Comparison of ENCODE assay signal across 9 cellular contexts in genomic region chrX:87664381-87664780, GRCh38.
DNase-seq lines count a peak whose midpoint lies in the region; ATAC-seq and TF ChIP-seq lines count a peak whose summit lies in the region.
"Had no signal": no experiment of that assay in that cellular context is flagged by ENCODE, and none has a peak within 500 bp of the region (broad histone marks: within the 10 kb centered on the region; RNA-seq: fewer than 3 reads in every experiment).

No MANE protein-coding gene starts in this region.

- peak; percentile 46 for TF ChIP-seq CTCF in epithelial cell of proximal tubule (conservative IDR thresholded peaks at IDR 0.05; ENCODE audit: low read depth, low read length)

- H3K4me3 ChIP-seq in epithelial cell of proximal tubule (ENCODE audit: low read depth, low read length), result no peak overlapping the region

- DNase-seq in NCI-H2171 treated with DMSO at 0.1 percent for 48 hours (lab: John Stamatoyannopoulos, UW) (peak; percentile 0), NCI-H2171 (lab: John Stamatoyannopoulos, UW) (no peak), NCI-H774 (lab: John Stamatoyannopoulos, UW) (peak; percentile 0), epithelial cell of proximal tubule (ENCODE audit: low read depth) (no peak), retina (peak; percentile 1)
- DNase-seq in stimulated activated CD4-positive, alpha-beta T cell treated with anti-CD3 and anti-CD28 coated beads, Interleukin-2, amount 100 ng/mL, for 48 hours, result no peak
- DNase-seq in stimulated activated CD8-positive, alpha-beta memory T cell treated with anti-CD3 and anti-CD28 coated beads, Interleukin-4, amount 100 ng/mL, for 48 hours, result no peak
- DNase-seq: activated T-cell treated with anti-CD3 and anti-CD28 coated beads, Interleukin-2, amount 50 U/mL, for 24 hours had no signal

- no peak for ATAC-seq in GM21825 (IDR thresholded peaks at IDR 0.05; ENCODE audit: unreplicated experiment)

Comparison
In these comparisons a context has a peak if more than half of its experiments do, and no peak if none do; other contexts are left out.
1. DNase-seq: peak in NCI-H2171 treated with DMSO at 0.1 percent for 48 hours (single experiment), NCI-H774 (single experiment) and retina (single experiment); none in NCI-H2171 (single experiment), epithelial cell of proximal tubule (single experiment), stimulated activated CD4-positive, alpha-beta T cell treated with anti-CD3 and anti-CD28 coated beads, Interleukin-2, amount 100 ng/mL, for 48 hours (0 of 2) and stimulated activated CD8-positive, alpha-beta memory T cell treated with anti-CD3 and anti-CD28 coated beads, Interleukin-4, amount 100 ng/mL, for 48 hours (single experiment).